8 cellular contexts compared by ENCODE assay signal in genomic region chr6:92810913-92811312, GRCh38.
DNase-seq lines count a peak whose midpoint lies in the region; ATAC-seq, FAIRE-seq and TF ChIP-seq lines count a peak whose summit lies in the region.

No MANE protein-coding gene starts in this region.

- no peak overlapping the region for H2AK5ac ChIP-seq in mesenchymal stem cell (ENCODE audit: low read length, severe bottlenecking)

- H3K36me3 ChIP-seq in K562 (ENCODE audit: control insufficient read depth, insufficient read depth, low read length) (no peaks in the 10 kb centered on the region), mesenchymal stem cell (ENCODE audit: control insufficient read depth in 1 of 2, insufficient read depth in 2 of 2, low read depth in 1 of 2, low read length in 2 of 2) (no peaks in the 10 kb centered on the region), ascending aorta (no peaks in the 10 kb centered on the region)

- no peak overlapping the region for H2AFZ ChIP-seq in K562 (ENCODE audit: low read depth, low read length)
- H2AFZ ChIP-seq in mesenchymal stem cell (ENCODE audit: low read depth, low read length): no peak overlapping the region

- no peak overlapping the region for H3K4ac ChIP-seq in mesenchymal stem cell (ENCODE audit: low read depth in 1 of 2, low read length in 2 of 2)

- WGBS in K562 (ENCODE audit: insufficient coverage, low coverage, missing lambda C conversion rate): 0% methylated on average over 3 of the region's 3 CpGs
- WGBS in mesenchymal stem cell: 0% methylated on average over 2 of the region's 3 CpGs

- H3K4me3 ChIP-seq in K562 (no peak overlapping the region), mesenchymal stem cell (ENCODE audit: insufficient read depth in 1 of 2, low read depth in 1 of 2, low read length in 2 of 2) (no peak overlapping the region), ascending aorta (no peak overlapping the region)

- no peak for FAIRE-seq in K562 (lab: Jason Lieb, UNC)

- ATAC-seq in GM19438 (IDR thresholded peaks at IDR 0.05; ENCODE audit: low read depth, unreplicated experiment) (peak; percentile 87), HG03280 (IDR thresholded peaks at IDR 0.05; ENCODE audit: unreplicated experiment) (peak; percentile 97), K562 (no peak)

- H3K4me1 ChIP-seq in K562 (replicated peaks in 1 of 2; ENCODE audit: control insufficient read depth in 2 of 2, insufficient read depth in 2 of 2, low read length in 2 of 2) (no peaks in the 10 kb centered on the region), mesenchymal stem cell (ENCODE audit: control insufficient read depth, insufficient read depth, low read depth, low read length) (no peaks in the 10 kb centered on the region), ascending aorta (no peaks in the 10 kb centered on the region)

- H3K14ac ChIP-seq in mesenchymal stem cell (ENCODE audit: low read length in 2 of 2): no peak overlapping the region

- CTCF ChIA-PET in K562 (lab: Yijun Ruan, JAX; ENCODE audit: low intra/inter-chr PET ratio): no interaction called here

- no peak for TF ChIP-seq POLR2A in K562 (conservative IDR thresholded peaks at IDR 0.05)

- no peak overlapping the region for H2BK15ac ChIP-seq in mesenchymal stem cell (ENCODE audit: low read depth, poor library complexity, severe bottlenecking)

- no peaks in the 10 kb centered on the region for H3K79me2 ChIP-seq in K562 (ENCODE audit: control insufficient read depth, insufficient read depth, low read length)

- intact Hi-C loops in K562 (cut with micrococcal nuclease): no loop called here
- intact Hi-C loops in ascending aorta (cut with DNase I): no loop called here

- H3K27ac ChIP-seq in K562 (ENCODE audit: extremely low read depth, low read depth, low read length): no peak overlapping the region
- H3K27ac ChIP-seq in mesenchymal stem cell (ENCODE audit: low read length, poor library complexity, severe bottlenecking): no peak overlapping the region
- no peak overlapping the region for H3K27ac ChIP-seq in ascending aorta

- H3K9ac ChIP-seq in K562 (ENCODE audit: insufficient read depth in 1 of 2, low read depth in 2 of 2, low read length in 2 of 2) (no peak overlapping the region), mesenchymal stem cell (ENCODE audit: low read length) (no peak overlapping the region)

- H2BK12ac ChIP-seq in mesenchymal stem cell (ENCODE audit: low read length in 2 of 2): no peak overlapping the region

- TF ChIP-seq EP300 in K562 (IDR thresholded peaks at IDR 0.05; ENCODE audit: low read length): no peak

- H3K23ac ChIP-seq in mesenchymal stem cell (ENCODE audit: low read length in 2 of 2): no peak overlapping the region

- H3K27me3 ChIP-seq in K562 (ENCODE audit: control insufficient read depth in 2 of 2, insufficient read depth in 2 of 2, low read length in 2 of 2) (no peaks in the 10 kb centered on the region), mesenchymal stem cell (ENCODE audit: control insufficient read depth in 1 of 2, insufficient read depth in 1 of 2, low read length in 2 of 2) (no peaks in the 10 kb centered on the region), ascending aorta (no peaks in the 10 kb centered on the region)

- no peak overlapping the region for H3K4me2 ChIP-seq in K562 (ENCODE audit: insufficient read depth, low read length)
- H3K4me2 ChIP-seq in mesenchymal stem cell (ENCODE audit: low read length, poor library complexity, severe bottlenecking): no peak overlapping the region

- POLR2A ChIA-PET in K562 (lab: Yijun Ruan, JAX): no interaction called here

- H3K18ac ChIP-seq in mesenchymal stem cell (ENCODE audit: low read depth in 1 of 2, low read length in 2 of 2): no peak overlapping the region

- no TSS peak for BruUV-seq in K562 (replicated peaks; lab: Mats Ljungman, UMichigan)

- H2BK5ac ChIP-seq in mesenchymal stem cell (ENCODE audit: low read depth, low read length, poor library complexity, severe bottlenecking): no peak overlapping the region

- H3K9me1 ChIP-seq in K562 (ENCODE audit: control insufficient read depth, insufficient read depth, low read length): no peaks in the 10 kb centered on the region

- H4K91ac ChIP-seq in mesenchymal stem cell (ENCODE audit: low read length): no peak overlapping the region

- no peak for TF ChIP-seq RAD21 in K562 (CRISPR knock-in tag; conservative IDR thresholded peaks at IDR 0.05 in 1 of 2, IDR thresholded peaks at IDR 0.05 in 1 of 2)

- DNase-seq in ELF-1 (ENCODE audit: low read depth, low spot score) (peak; percentile 59), NCI-H446 treated with DMSO at 0.1 percent for 48 hours (lab: John Stamatoyannopoulos, UW) (peak; percentile 45), K562 (ENCODE audit: extremely low read depth in 1 of 4, low spot score in 3 of 4) (peak; percentile 4 to 16 (median 9)), mesenchymal stem cell (peak; percentile 46), GM03348 (ENCODE audit: low spot score) (no peak), ascending aorta (ENCODE audit: low spot score in 2 of 2) (no peak)

- TF ChIP-seq CTCF in K562 (IDR thresholded peaks at IDR 0.05 in 2 of 3, conservative IDR thresholded peaks at IDR 0.05 in 1 of 3; ENCODE audit: insufficient read depth in 2 of 3, low read depth in 1 of 3, low read length in 3 of 3) (0 out of 6 replicates have a peak, but pooled peaks of 1 of the 3 experiments have one; percentile 38), ascending aorta (IDR thresholded peaks at IDR 0.05) (no peak)

- H2BK120ac ChIP-seq in mesenchymal stem cell (ENCODE audit: low read depth, low read length): no peak overlapping the region

- H3K9me3 ChIP-seq in K562 (replicated peaks; ENCODE audit: control insufficient read depth, insufficient read depth, low read depth, low read length) (no peaks in the 10 kb centered on the region), mesenchymal stem cell (ENCODE audit: control insufficient read depth, low read length) (no peaks in the 10 kb centered on the region), ascending aorta (no peaks in the 10 kb centered on the region)

- H4K8ac ChIP-seq in mesenchymal stem cell (ENCODE audit: low read length): no peak overlapping the region

- in situ Hi-C loops in K562 (cut with MboI): no loop called here

- H3K79me1 ChIP-seq in mesenchymal stem cell (replicated peaks; ENCODE audit: low read length, poor library complexity, severe bottlenecking): no peaks in the 10 kb centered on the region

- no peaks in the 10 kb centered on the region for H4K20me1 ChIP-seq in K562 (replicated peaks; ENCODE audit: control insufficient read depth, insufficient read depth, low read length)

TF ChIP-seq in K562, 482 proteins besides CTCF, POLR2A, EP300 and RAD21:
- TF ChIP-seq MYBL2 (IDR thresholded peaks at IDR 0.05; ENCODE audit: low read depth): no peak
- TF ChIP-seq MYBL2 (CRISPR knock-in tag; IDR thresholded peaks at IDR 0.05; ENCODE audit: borderline replicate concordance): no peak
- TF ChIP-seq HDAC8 (tag; IDR thresholded peaks at IDR 0.05): no peak
- TF ChIP-seq RBM34 (IDR thresholded peaks at IDR 0.05; ENCODE audit: borderline replicate concordance, insufficient read depth, low read length): no peak
- no peak for TF ChIP-seq HNRNPH1 (optimal IDR thresholded peaks at IDR 0.05; ENCODE audit: low read depth, low read length)
- TF ChIP-seq NUFIP1 (IDR thresholded peaks at IDR 0.05; ENCODE audit: partially characterized antibody): no peak
- TF ChIP-seq HOXB6 (CRISPR knock-in tag; IDR thresholded peaks at IDR 0.05; ENCODE audit: borderline replicate concordance): no peak
- no peak for TF ChIP-seq MCM5 (IDR thresholded peaks at IDR 0.05; ENCODE audit: low read depth)
- no peak for TF ChIP-seq GTF2A2 (tag; IDR thresholded peaks at IDR 0.05)

Comparison
In these comparisons a context has a peak if more than half of its experiments do, and no peak if none do; other contexts are left out.
1. DNase-seq: peak in ELF-1 (single experiment), NCI-H446 treated with DMSO at 0.1 percent for 48 hours (single experiment), K562 (4 of 4) and mesenchymal stem cell (single experiment); none in GM03348 (single experiment) and ascending aorta (0 of 2).